In genomic region chr2:127524198-127524834, GRCh38 we compare ENCODE assay signal across 9 cellular contexts. TPM values are rescaled to one million over a fixed set of nuclear protein-coding genes. Genes with fewer than 3 reads are reported as not detected.
DNase-seq lines count a peak whose midpoint lies in the region; ATAC-seq, FAIRE-seq and TF ChIP-seq lines count a peak whose summit lies in the region.
"Not testable (repeated sequence)": the region's sequence is repeated elsewhere in the genome, so short reads cannot be mapped to it uniquely, and the experiment has no call there.
"Had no signal": no experiment of that assay in that cellular context is flagged by ENCODE, and none has a peak within 500 bp of the region (broad histone marks: within the 10 kb centered on the region; RNA-seq: fewer than 3 reads in every experiment).

No MANE protein-coding gene starts in this region.

- peak overlapping the region; percentile 51 for H3K4me3 Mint-ChIP-seq in CD8-positive, alpha-beta T cell
- peak overlapping the region in 3 of 4 donors; percentile 71 to 74 (median 72) for H3K4me3 Mint-ChIP-seq in IgD-negative memory B cell
- H3K4me3 Mint-ChIP-seq in T-cell: peak overlapping the region; percentile 45 to 86 (median 52)
- peak overlapping the region; percentile 89 for H3K4me3 Mint-ChIP-seq in activated T-cell treated with anti-CD3 and anti-CD28 coated beads, Interleukin-2, amount 50 U/mL, for 4 hours
- peak overlapping the region; percentile 24 to 96 (median 59) for H3K4me3 Mint-ChIP-seq in immature natural killer cell
- peak overlapping the region; percentile 68 for H3K4me3 Mint-ChIP-seq in neural crest cell
- peak overlapping the region; percentile 99 for H3K4me3 Mint-ChIP-seq in type B pancreatic cell

- H3K27me3 ChIP-seq in CD8-positive, alpha-beta T cell (ENCODE audit: insufficient read depth, low read length); K562 (ENCODE audit: control insufficient read depth in 2 of 2, insufficient read depth in 2 of 2, low read length in 2 of 2): not testable (repeated sequence)

- not testable (repeated sequence) for TF ChIP-seq CTCF in CD8-positive, alpha-beta T cell (IDR thresholded peaks at IDR 0.05); K562 (IDR thresholded peaks at IDR 0.05 in 2 of 3, conservative IDR thresholded peaks at IDR 0.05 in 1 of 3; ENCODE audit: insufficient read depth in 2 of 3, low read depth in 1 of 3, low read length in 3 of 3); neural crest cell (conservative IDR thresholded peaks at IDR 0.05); type B pancreatic cell (conservative IDR thresholded peaks at IDR 0.05)

- not testable (repeated sequence) for H3K4me2 ChIP-seq in K562 (ENCODE audit: insufficient read depth, low read length)

- not testable (repeated sequence) for ATAC-seq in CD8-positive, alpha-beta T cell; T-cell (replicated peaks in 1 of 4); activated T-cell treated with anti-CD3 and anti-CD28 coated beads, Interleukin-2, amount 50 U/mL, for 4 hours; K562

- H4K20me1 ChIP-seq in K562 (replicated peaks; ENCODE audit: control insufficient read depth, insufficient read depth, low read length): not testable (repeated sequence)

- TF ChIP-seq POLR2A in K562 (conservative IDR thresholded peaks at IDR 0.05): not testable (repeated sequence)

- not testable (repeated sequence) for H2AFZ ChIP-seq in K562 (ENCODE audit: low read depth, low read length)

- not testable (repeated sequence) for H3K9me1 ChIP-seq in K562 (ENCODE audit: control insufficient read depth, insufficient read depth, low read length)

- WGBS in K562 (ENCODE audit: insufficient coverage, low coverage, missing lambda C conversion rate): 92% methylated on average over 6 of the region's 7 CpGs

- POLR2A ChIA-PET in CD8-positive, alpha-beta T cell (lab: Charles Lee); T-cell (lab: Charles Lee); K562 (lab: Yijun Ruan, JAX): not testable (repeated sequence)

- peak overlapping the region; percentile 49 for H3K27ac Mint-ChIP-seq in CD8-positive, alpha-beta T cell
- peak overlapping the region in 1 of 3 donors; percentile 21 for H3K27ac Mint-ChIP-seq in IgD-negative memory B cell
- peak overlapping the region in 1 of 2 donors; percentile 2 for H3K27ac Mint-ChIP-seq in T-cell
- H3K27ac Mint-ChIP-seq in immature natural killer cell: peak overlapping the region in 5 of 6 donors; percentile 32 to 84 (median 50)
- H3K27ac Mint-ChIP-seq in neural crest cell (ENCODE audit: unreplicated experiment): not testable (repeated sequence)
- H3K27ac Mint-ChIP-seq in type B pancreatic cell: peak overlapping the region; percentile 57

- H3K9me3 ChIP-seq in CD8-positive, alpha-beta T cell (ENCODE audit: low read length); K562 (replicated peaks; ENCODE audit: control insufficient read depth, insufficient read depth, low read depth, low read length): not testable (repeated sequence)

- not testable (repeated sequence) for H3K9me3 Mint-ChIP-seq in CD8-positive, alpha-beta T cell; IgD-negative memory B cell; T-cell; activated T-cell treated with anti-CD3 and anti-CD28 coated beads, Interleukin-2, amount 50 U/mL, for 4 hours; immature natural killer cell; neural crest cell; type B pancreatic cell

- H3K36me3 ChIP-seq in CD8-positive, alpha-beta T cell (ENCODE audit: insufficient read depth, low read length): peaks cover 14% of the 10 kb centered on the region
- H3K36me3 ChIP-seq in K562 (ENCODE audit: control insufficient read depth, insufficient read depth, low read length): peaks cover 41% of the 10 kb centered on the region; the same call in 2 of the 3 replicates

- H3K27ac ChIP-seq in CD8-positive, alpha-beta T cell (ENCODE audit: low read depth, low read length); K562 (ENCODE audit: extremely low read depth, low read depth, low read length): not testable (repeated sequence)

- intact Hi-C loops in CD8-positive, alpha-beta T cell (cut with DNase I, micrococcal nuclease): loop anchor here (2.0 to 10.0 kb wide), 4 partner anchors 18 to 870 kb away; partner anchors contain the start of genes GYPC (in 2 of the 2) and POLR2D (in 1 of the 2)
- intact Hi-C loops in K562 (cut with micrococcal nuclease): not testable (repeated sequence)

- in situ Hi-C loops in K562 (cut with MboI): not testable (repeated sequence)

- H3K4me1 Mint-ChIP-seq in CD8-positive, alpha-beta T cell (ENCODE audit: low read depth): peaks cover 47% of the 10 kb centered on the region
- H3K4me1 Mint-ChIP-seq in IgD-negative memory B cell (peaks cover 27 to 32% (median 29%) of the 10 kb centered on the region in 3 donors), T-cell (peaks cover 57 to 63% (median 59%) of the 10 kb centered on the region in 3 donors), immature natural killer cell (peaks cover 36 to 56% of the 10 kb centered on the region in 2 donors), neural crest cell (peaks cover 32% of the 10 kb centered on the region), type B pancreatic cell (ENCODE audit: unreplicated experiment) (peaks cover 13% of the 10 kb centered on the region)
- H3K4me1 Mint-ChIP-seq in activated T-cell treated with anti-CD3 and anti-CD28 coated beads, Interleukin-2, amount 50 U/mL, for 4 hours (ENCODE audit: low read depth): peaks cover 39% of the 10 kb centered on the region

- H3K79me2 ChIP-seq in K562 (ENCODE audit: control insufficient read depth, insufficient read depth, low read length): peaks cover 65% of the 10 kb centered on the region

- not testable (repeated sequence) for DNase-seq in CD8-positive, alpha-beta T cell; T-cell; activated T-cell treated with anti-CD3 and anti-CD28 coated beads, Interleukin-2, amount 50 U/mL, for 4 hours; K562 (ENCODE audit: extremely low read depth in 1 of 4, low spot score in 3 of 4); immature natural killer cell; neural crest cell (ENCODE audit: low read depth, low spot score); type B pancreatic cell (ENCODE audit: extremely low spot score, unreplicated experiment)

- not testable (repeated sequence) for H3K27me3 Mint-ChIP-seq in CD8-positive, alpha-beta T cell (ENCODE audit: low read depth); IgD-negative memory B cell; T-cell; activated T-cell treated with anti-CD3 and anti-CD28 coated beads, Interleukin-2, amount 50 U/mL, for 4 hours (ENCODE audit: low read depth); immature natural killer cell (ENCODE audit: low read depth in 3 of 3); neural crest cell (ENCODE audit: low read depth); type B pancreatic cell

- TF ChIP-seq EP300 in K562 (IDR thresholded peaks at IDR 0.05; ENCODE audit: low read length): not testable (repeated sequence)

- H3K4me3 ChIP-seq in CD8-positive, alpha-beta T cell (ENCODE audit: low read depth, low read length); K562: not testable (repeated sequence)

- FAIRE-seq in K562 (lab: Jason Lieb, UNC): not testable (repeated sequence)

- peaks cover 31% of the 10 kb centered on the region for H3K4me1 ChIP-seq in CD8-positive, alpha-beta T cell (ENCODE audit: insufficient read depth, low read length)
- H3K4me1 ChIP-seq in K562 (replicated peaks in 1 of 2; ENCODE audit: control insufficient read depth in 2 of 2, insufficient read depth in 2 of 2, low read length in 2 of 2): not testable (repeated sequence)

- not testable (repeated sequence) for H3K9ac ChIP-seq in K562 (ENCODE audit: insufficient read depth in 1 of 2, low read depth in 2 of 2, low read length in 2 of 2)

- peaks cover 60% of the 10 kb centered on the region for H3K36me3 Mint-ChIP-seq in CD8-positive, alpha-beta T cell
- not testable (repeated sequence) for H3K36me3 Mint-ChIP-seq in IgD-negative memory B cell; neural crest cell (ENCODE audit: low read depth)
- H3K36me3 Mint-ChIP-seq in T-cell (peaks cover 19% of the 10 kb centered on the region), immature natural killer cell (peaks cover 4 to 10% (median 6%) of the 10 kb centered on the region in 3 donors), type B pancreatic cell (peaks cover 13% of the 10 kb centered on the region)
- peaks cover 14% of the 10 kb centered on the region for H3K36me3 Mint-ChIP-seq in activated T-cell treated with anti-CD3 and anti-CD28 coated beads, Interleukin-2, amount 50 U/mL, for 4 hours (ENCODE audit: insufficient read depth)

- not testable (repeated sequence) for TF ChIP-seq RAD21 in K562 (CRISPR knock-in tag; conservative IDR thresholded peaks at IDR 0.05 in 1 of 2, IDR thresholded peaks at IDR 0.05 in 1 of 2)

- TSS peak; percentile 18 for BruUV-seq in K562 (replicated peaks; lab: Mats Ljungman, UMichigan)

- CTCF ChIA-PET in CD8-positive, alpha-beta T cell (lab: Charles Lee); T-cell (lab: Charles Lee); K562 (lab: Yijun Ruan, JAX; ENCODE audit: low intra/inter-chr PET ratio): not testable (repeated sequence)

RNA-seq across cellular contexts. Expression of gene IWS1, which starts 2.0 kb away (rescaled TPM):
- total RNA-seq in CD8-positive, alpha-beta T cell: 10 to 100 TPM; 30.4 to 33.4 TPM
- polyA plus RNA-seq in IgD-negative memory B cell (30.0 TPM), K562 (2011; rRNA removed) (36.6 and 46.6 TPM in 2 replicates), K562 (2014; fragmentation: Illumina TruSeq; extraction: Trizol) (49.4 and 61.2 TPM in 2 replicates), K562 (2014; fragmentation: Nextera tagmentation; extraction: Ambion mirVana) (10 to 100 TPM; 20.8 to 21.5 TPM), K562 (2014; rRNA removed) (42.9 and 43.1 TPM in 2 replicates), immature natural killer cell (10 to 100 TPM in 2 of 3 donors, 1 to 10 TPM in 1; 3.8 to 32.2 (median 13.1) TPM)
- total RNA-seq in T-cell (10 to 100 TPM; 20.8 to 47.1 (median 42.6) TPM), K562 (2014; rRNA removed) (50.5 and 59.7 TPM in 2 replicates), K562 (2014; rRNA removed; fragmentation: Illumina TruSeq; extraction: Trizol) (65.1 and 72.5 TPM in 2 replicates), K562 (2015; rRNA removed; fragmentation: Illumina TruSeq; extraction: Trizol) (66.3 and 67.2 TPM in 2 replicates), K562 (2021) (37.2 and 39.8 TPM in 2 replicates), neural crest cell (59.4 and 63.0 TPM in 2 replicates), type B pancreatic cell (ENCODE audit: low replicate concordance) (45.3 and 46.1 TPM in 2 replicates)
- total RNA-seq in activated T-cell treated with anti-CD3 and anti-CD28 coated beads, Interleukin-2, amount 50 U/mL, for 4 hours: 10 to 100 TPM; 49.8 to 57.8 (median 55.2) TPM
- total RNA-seq in K562 (2011; cell fraction: chromatin; rRNA removed; ENCODE audit: low replicate concordance): 32.2 and 105 TPM in 2 replicates
- 17.8 and 23.3 TPM in 2 replicates for total RNA-seq in K562 (2011; cell fraction: nucleolus; rRNA removed)
- 30.4 and 33.7 TPM in 2 replicates for total RNA-seq in K562 (2011; cell fraction: nucleoplasm; rRNA removed)
- 9.6 and 14.8 TPM in 2 replicates for polyA plus RNA-seq in K562 (2011; cell fraction: cytosol; rRNA removed)
- 22.9 and 23.2 TPM in 2 replicates for polyA plus RNA-seq in K562 (2011; cell fraction: nucleus; rRNA removed)
- 32.2 and 43.2 TPM in 2 replicates for polyA plus RNA-seq in K562 (2012)
- 52.1 and 66.1 TPM in 2 replicates for polyA minus RNA-seq in K562 (2011; rRNA and poly(A)+ RNA removed)
- polyA minus RNA-seq in K562 (2011; cell fraction: cytosol; rRNA and poly(A)+ RNA removed): 28.2 and 28.6 TPM in 2 replicates
- polyA minus RNA-seq in K562 (2011; cell fraction: nucleus; rRNA and poly(A)+ RNA removed): 18.4 and 38.5 TPM in 2 replicates

RNA-seq across cellular contexts. Expression of gene MYO7B, which starts 11.2 kb away (rescaled TPM):
- under 1 TPM; 0.25 to 0.33 TPM for total RNA-seq in CD8-positive, alpha-beta T cell
- 1.1 TPM for polyA plus RNA-seq in IgD-negative memory B cell
- under 1 TPM in 4 of 5 donors, not detected in 1; 0.13 to 0.96 (median 0.28) TPM for total RNA-seq in T-cell
- under 1 TPM; 0.16 to 0.68 (median 0.63) TPM for total RNA-seq in activated T-cell treated with anti-CD3 and anti-CD28 coated beads, Interleukin-2, amount 50 U/mL, for 4 hours
- not detected in 2 replicates for total RNA-seq in K562 (2011; cell fraction: chromatin; rRNA removed; ENCODE audit: low replicate concordance)
- 0.17 TPM in 1 of 2 replicates, not detected in the other for total RNA-seq in K562 (2011; cell fraction: nucleolus; rRNA removed)
- not detected in 2 replicates for total RNA-seq in K562 (2011; cell fraction: nucleoplasm; rRNA removed)
- total RNA-seq in K562 (2014; rRNA removed): not detected in 2 replicates
- total RNA-seq in K562 (2014; rRNA removed; fragmentation: Illumina TruSeq; extraction: Trizol): not detected in 2 replicates
- total RNA-seq in K562 (2015; rRNA removed; fragmentation: Illumina TruSeq; extraction: Trizol): not detected in 2 replicates
- not detected in 2 replicates for total RNA-seq in K562 (2021)
- polyA plus RNA-seq in K562 (2011; rRNA removed): 0.08 TPM in 1 of 2 replicates, not detected in the other
- 0.03 TPM in 1 of 2 replicates, not detected in the other for polyA plus RNA-seq in K562 (2011; cell fraction: cytosol; rRNA removed)
- 0.03 and 0.24 TPM in 2 replicates for polyA plus RNA-seq in K562 (2011; cell fraction: nucleus; rRNA removed)
- 0.35 TPM in 1 of 2 replicates, not detected in the other for polyA plus RNA-seq in K562 (2012)
- not detected in 2 replicates for polyA plus RNA-seq in K562 (2014; fragmentation: Illumina TruSeq; extraction: Trizol)
- not detected for polyA plus RNA-seq in K562 (2014; fragmentation: Nextera tagmentation; extraction: Ambion mirVana)
- not detected in 2 replicates for polyA plus RNA-seq in K562 (2014; rRNA removed)
- not detected in 2 replicates for polyA minus RNA-seq in K562 (2011; rRNA and poly(A)+ RNA removed)
- not detected in 2 replicates for polyA minus RNA-seq in K562 (2011; cell fraction: cytosol; rRNA and poly(A)+ RNA removed)
- not detected in 2 replicates for polyA minus RNA-seq in K562 (2011; cell fraction: nucleus; rRNA and poly(A)+ RNA removed)
- under 1 TPM in 1 of 3 donors, not detected in 2; 0.37 TPM for polyA plus RNA-seq in immature natural killer cell
- total RNA-seq in neural crest cell: 0.28 TPM in 1 of 2 replicates, not detected in the other
- total RNA-seq in type B pancreatic cell (ENCODE audit: low replicate concordance): 1.7 and 5.0 TPM in 2 replicates
- total RNA-seq: myocyte had no signal
